Comparison of ENCODE assay signal across 16 cellular contexts in the genomic region with DNA sequence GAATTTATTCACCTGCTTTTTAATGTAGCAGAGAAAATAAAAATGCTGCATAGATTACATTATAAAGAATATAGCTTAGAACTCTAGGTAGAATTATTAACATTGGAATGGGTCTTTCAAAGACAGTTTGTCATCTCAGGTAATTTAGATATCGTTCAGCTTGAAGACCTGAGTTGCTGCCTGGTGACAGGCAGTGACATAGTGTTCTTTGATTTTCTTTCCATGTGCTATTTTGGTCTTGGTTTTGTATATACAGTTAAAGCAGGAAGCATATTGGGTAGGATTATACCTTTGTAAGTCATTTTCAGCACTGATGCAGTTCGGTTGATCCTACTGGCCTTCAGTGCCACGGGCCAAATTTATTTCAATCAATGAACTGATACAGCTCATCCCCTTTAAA.
DNase-seq lines count a peak whose midpoint lies in the region; ATAC-seq and TF ChIP-seq lines count a peak whose summit lies in the region.
"Had no signal": no experiment of that assay in that cellular context is flagged by ENCODE, and none has a peak within 500 bp of the region (broad histone marks: within the 10 kb centered on the region; RNA-seq: fewer than 3 reads in every experiment).

No MANE protein-coding gene starts in this region.

- ATAC-seq in activated naive CD8-positive, alpha-beta T cell treated with anti-CD3 and anti-CD28 coated beads, Interleukin-2, amount 50 U/mL, for 24 hours = no peak
- no peak for ATAC-seq in WTC11
- no peak for ATAC-seq in HG02973 (IDR thresholded peaks at IDR 0.05; ENCODE audit: unreplicated experiment)
- ATAC-seq: CD8-positive, alpha-beta T cell; HepG2 had no signal

- H3K36me3 Mint-ChIP-seq in activated naive CD8-positive, alpha-beta T cell treated with anti-CD3 and anti-CD28 coated beads for 36 hours = peaks cover 19% of the 10 kb centered on the region
- peaks cover 3% of the 10 kb centered on the region for H3K36me3 Mint-ChIP-seq in activated naive CD8-positive, alpha-beta T cell treated with anti-CD3 and anti-CD28 coated beads, Interleukin-2, amount 50 U/mL, for 24 hours (ENCODE audit: low read depth)
- H3K36me3 Mint-ChIP-seq in WTC11 = no peaks in the 10 kb centered on the region
- H3K36me3 Mint-ChIP-seq: CD14-positive monocyte had no signal

- POLR2A ChIA-PET in WTC11 (lab: Charles Lee) = interaction anchor here (0.6 kb wide), 1 partner anchor 321 kb away, joined by 3 read pairs; no protein-coding TSS in a partner anchor

- WGBS in thymus = 41% methylated on average over 3 of the region's 3 CpGs

- no peaks in the 10 kb centered on the region for H3K36me3 ChIP-seq in Karpas-422 (ENCODE audit: insufficient read depth, low read length)
- no peaks in the 10 kb centered on the region for H3K36me3 ChIP-seq in thymus (ENCODE audit: control insufficient read depth, insufficient read depth)
- H3K36me3 ChIP-seq: HAP-1 had no signal

- H3K4me3 ChIP-seq in Karpas-422 (ENCODE audit: low read length) = peak overlapping the region; percentile 61
- H3K4me3 ChIP-seq in thymus (ENCODE audit: low read length) = no peak overlapping the region
- H3K4me3 ChIP-seq: HAP-1 had no signal

- no peak overlapping the region for H2AFZ ChIP-seq in Karpas-422 (ENCODE audit: low read length)

- intact Hi-C loops in posterior vena cava (cut with DNase I) = no loop called here

- H3K27me3 Mint-ChIP-seq in activated naive CD8-positive, alpha-beta T cell treated with anti-CD3 and anti-CD28 coated beads for 36 hours = no peaks in the 10 kb centered on the region
- no peaks in the 10 kb centered on the region for H3K27me3 Mint-ChIP-seq in activated naive CD8-positive, alpha-beta T cell treated with anti-CD3 and anti-CD28 coated beads, Interleukin-2, amount 50 U/mL, for 24 hours
- H3K27me3 Mint-ChIP-seq in WTC11 (ENCODE audit: low read depth) = no peaks in the 10 kb centered on the region
- H3K27me3 Mint-ChIP-seq: B cell had no signal

- peak overlapping the region; percentile 60 for H3K9ac ChIP-seq in Karpas-422 (ENCODE audit: low read length)

- H3K4me1 ChIP-seq in Karpas-422 (ENCODE audit: low read length) (peaks cover 63% of the 10 kb centered on the region), thymus (ENCODE audit: control insufficient read depth, insufficient read depth, low read length) (peaks cover 2% of the 10 kb centered on the region)

- H3K27me3 ChIP-seq in Karpas-422 (ENCODE audit: low read length) = no peaks in the 10 kb centered on the region
- H3K27me3 ChIP-seq in thymus (ENCODE audit: control insufficient read depth, insufficient read depth) = no peaks in the 10 kb centered on the region

- no peaks in the 10 kb centered on the region for H3K9me2 ChIP-seq in Karpas-422 (replicated peaks; ENCODE audit: insufficient read depth, low read length)

- peak overlapping the region; percentile 75 for H3K4me2 ChIP-seq in Karpas-422 (ENCODE audit: low read depth, low read length, poor library complexity, severe bottlenecking)

- H3K27ac Mint-ChIP-seq in activated naive CD8-positive, alpha-beta T cell treated with anti-CD3 and anti-CD28 coated beads for 36 hours = peak overlapping the region; percentile 49
- H3K27ac Mint-ChIP-seq in activated naive CD8-positive, alpha-beta T cell treated with anti-CD3 and anti-CD28 coated beads, Interleukin-2, amount 50 U/mL, for 24 hours = no peak overlapping the region
- 0 out of 2 replicates have a peak overlapping the region, but pooled peaks have one; percentile 4 for H3K27ac Mint-ChIP-seq in WTC11
- H3K27ac Mint-ChIP-seq: B cell; CD14-positive monocyte; CD8-positive, alpha-beta T cell had no signal

- H3K9me3 ChIP-seq in Karpas-422 (ENCODE audit: low read length) (no peaks in the 10 kb centered on the region), thymus (ENCODE audit: control insufficient read depth) (no peaks in the 10 kb centered on the region)
- H3K9me3 ChIP-seq: HAP-1 had no signal

- no peak for TF ChIP-seq CTCF in WTC11 (IDR thresholded peaks at IDR 0.05)

- peaks cover 57% of the 10 kb centered on the region for H3K4me1 Mint-ChIP-seq in activated naive CD8-positive, alpha-beta T cell treated with anti-CD3 and anti-CD28 coated beads for 36 hours
- peaks cover 44% of the 10 kb centered on the region for H3K4me1 Mint-ChIP-seq in activated naive CD8-positive, alpha-beta T cell treated with anti-CD3 and anti-CD28 coated beads, Interleukin-2, amount 50 U/mL, for 24 hours
- peaks cover 46% of the 10 kb centered on the region for H3K4me1 Mint-ChIP-seq in WTC11

- H4K20me1 ChIP-seq in Karpas-422 (ENCODE audit: insufficient read depth, low read depth, low read length) = no peaks in the 10 kb centered on the region

- DNase-seq in activated naive CD8-positive, alpha-beta T cell treated with anti-CD3 and anti-CD28 coated beads for 36 hours = no peak
- no peak for DNase-seq in activated naive CD8-positive, alpha-beta T cell treated with anti-CD3 and anti-CD28 coated beads, Interleukin-2, amount 50 U/mL, for 24 hours
- DNase-seq in Karpas-422 = peak; percentile 68
- DNase-seq in WTC11 (ENCODE audit: low spot score) = no peak
- DNase-seq in posterior vena cava (ENCODE audit: low spot score) = no peak
- DNase-seq: CD8-positive, alpha-beta T cell; COR-L47; DMS153; DMS79 treated with DMSO at 0.1 percent for 48 hours; EL had no signal

- no peak overlapping the region for H3K4me3 Mint-ChIP-seq in activated naive CD8-positive, alpha-beta T cell treated with anti-CD3 and anti-CD28 coated beads for 36 hours
- H3K4me3 Mint-ChIP-seq in activated naive CD8-positive, alpha-beta T cell treated with anti-CD3 and anti-CD28 coated beads, Interleukin-2, amount 50 U/mL, for 24 hours = no peak overlapping the region
- H3K4me3 Mint-ChIP-seq in WTC11 = no peak overlapping the region
- H3K4me3 Mint-ChIP-seq: B cell; CD14-positive monocyte; CD8-positive, alpha-beta T cell had no signal

- CTCF ChIA-PET in WTC11 (lab: Charles Lee) = no interaction called here

- peaks cover 2% of the 10 kb centered on the region for H3K9me3 Mint-ChIP-seq in activated naive CD8-positive, alpha-beta T cell treated with anti-CD3 and anti-CD28 coated beads for 36 hours
- no peaks in the 10 kb centered on the region for H3K9me3 Mint-ChIP-seq in activated naive CD8-positive, alpha-beta T cell treated with anti-CD3 and anti-CD28 coated beads, Interleukin-2, amount 50 U/mL, for 24 hours
- no peaks in the 10 kb centered on the region for H3K9me3 Mint-ChIP-seq in WTC11
- H3K9me3 Mint-ChIP-seq: CD8-positive, alpha-beta T cell had no signal

- H3K27ac ChIP-seq in Karpas-422 (ENCODE audit: low read length) (peak overlapping the region; percentile 74), thymus (ENCODE audit: low read depth) (peak overlapping the region; percentile 18)

- H3K79me2 ChIP-seq in Karpas-422 (ENCODE audit: low read length) = peaks cover 100% of the 10 kb centered on the region

TF ChIP-seq in WTC11, 78 proteins besides CTCF, POLR2A, EP300 and RAD21 (continues in another document):
- TF ChIP-seq RELA (CRISPR knock-in tag; IDR thresholded peaks at IDR 0.05; ENCODE audit: borderline replicate concordance) (no peak), ZNF138 (CRISPR knock-in tag; conservative IDR thresholded peaks at IDR 0.05) (no peak), HMGA2 (CRISPR knock-in tag; IDR thresholded peaks at IDR 0.05) (no peak)
- TF ChIP-seq, protein P1, sequence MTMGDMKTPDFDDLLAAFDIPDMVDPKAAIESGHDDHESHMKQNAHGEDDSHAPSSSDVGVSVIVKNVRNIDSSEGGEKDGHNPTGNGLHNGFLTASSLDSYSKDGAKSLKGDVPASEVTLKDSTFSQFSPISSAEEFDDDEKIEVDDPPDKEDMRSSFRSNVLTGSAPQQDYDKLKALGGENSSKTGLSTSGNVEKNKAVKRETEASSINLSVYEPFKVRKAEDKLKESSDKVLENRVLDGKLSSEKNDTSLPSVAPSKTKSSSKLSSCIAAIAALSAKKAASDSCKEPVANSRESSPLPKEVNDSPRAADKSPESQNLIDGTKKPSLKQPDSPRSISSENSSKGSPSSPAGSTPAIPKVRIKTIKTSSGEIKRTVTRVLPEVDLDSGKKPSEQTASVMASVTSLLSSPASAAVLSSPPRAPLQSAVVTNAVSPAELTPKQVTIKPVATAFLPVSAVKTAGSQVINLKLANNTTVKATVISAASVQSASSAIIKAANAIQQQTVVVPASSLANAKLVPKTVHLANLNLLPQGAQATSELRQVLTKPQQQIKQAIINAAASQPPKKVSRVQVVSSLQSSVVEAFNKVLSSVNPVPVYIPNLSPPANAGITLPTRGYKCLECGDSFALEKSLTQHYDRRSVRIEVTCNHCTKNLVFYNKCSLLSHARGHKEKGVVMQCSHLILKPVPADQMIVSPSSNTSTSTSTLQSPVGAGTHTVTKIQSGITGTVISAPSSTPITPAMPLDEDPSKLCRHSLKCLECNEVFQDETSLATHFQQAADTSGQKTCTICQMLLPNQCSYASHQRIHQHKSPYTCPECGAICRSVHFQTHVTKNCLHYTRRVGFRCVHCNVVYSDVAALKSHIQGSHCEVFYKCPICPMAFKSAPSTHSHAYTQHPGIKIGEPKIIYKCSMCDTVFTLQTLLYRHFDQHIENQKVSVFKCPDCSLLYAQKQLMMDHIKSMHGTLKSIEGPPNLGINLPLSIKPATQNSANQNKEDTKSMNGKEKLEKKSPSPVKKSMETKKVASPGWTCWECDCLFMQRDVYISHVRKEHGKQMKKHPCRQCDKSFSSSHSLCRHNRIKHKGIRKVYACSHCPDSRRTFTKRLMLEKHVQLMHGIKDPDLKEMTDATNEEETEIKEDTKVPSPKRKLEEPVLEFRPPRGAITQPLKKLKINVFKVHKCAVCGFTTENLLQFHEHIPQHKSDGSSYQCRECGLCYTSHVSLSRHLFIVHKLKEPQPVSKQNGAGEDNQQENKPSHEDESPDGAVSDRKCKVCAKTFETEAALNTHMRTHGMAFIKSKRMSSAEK (CRISPR knock-in tag; IDR thresholded peaks at IDR 0.05; ENCODE audit: borderline replicate concordance) = no peak
